In the genomic region with DNA sequence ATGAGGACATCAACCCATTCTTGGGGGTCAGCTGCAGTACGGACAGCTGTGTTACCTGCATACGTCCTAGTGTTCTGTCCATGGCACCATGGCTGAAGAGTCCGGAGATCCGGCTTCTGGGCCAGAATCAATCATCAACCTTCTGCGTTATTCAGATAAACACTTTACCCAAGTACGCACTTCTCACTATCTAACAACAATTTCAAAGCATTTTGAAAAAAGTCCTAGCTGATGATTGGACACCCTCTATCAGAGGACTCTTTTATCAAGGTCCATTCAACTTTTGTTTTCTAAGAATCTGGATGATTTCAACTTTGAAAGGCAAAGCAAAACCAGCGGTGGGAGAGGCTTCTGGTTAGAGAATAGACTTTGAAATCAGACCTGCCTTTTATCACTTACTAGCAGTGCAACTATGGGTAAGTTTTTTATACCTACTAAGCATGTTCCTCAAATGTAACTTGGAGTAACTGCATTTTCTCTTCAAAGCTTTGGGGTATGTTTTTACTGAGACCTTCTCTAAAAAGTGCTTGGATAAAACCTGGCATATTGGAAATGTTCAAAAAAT, we compare ENCODE assay signal across 22 cellular contexts.
"Had no signal": no experiment of that assay in that cellular context is flagged by ENCODE, and none has a peak within 500 bp of the region (broad histone marks: within the 10 kb centered on the region; RNA-seq: fewer than 3 reads in every experiment).

No MANE protein-coding gene starts in this region.

- H3K4me3 ChIP-seq: left ventricle myocardium inferior, lung, mucosa of descending colon, ovary, right atrium auricular region, right lobe of liver, smooth muscle cell, tibial nerve, upper lobe of left lung, vagina had no signal

- H3K27ac ChIP-seq: left ventricle myocardium inferior, ovary, right atrium auricular region, right lobe of liver, tibial nerve, upper lobe of left lung, vagina had no signal

- ATAC-seq: mucosa of descending colon; naive thymus-derived CD4-positive, alpha-beta T cell; natural killer cell treated with Interleukin-12 subunit alpha and Interleukin-12 subunit beta and Interleukin-15 and Interleukin-18, amount 100 ng/mL, for 72 hours; right lobe of liver; stimulated activated memory B cell treated with anti-CD40 and anti-IgM and Interleukin-4, amounts not matched to agents 10 μg/mL and 1 μg/mL and 100 μg/mL, for 72 hours; stimulated activated naive CD8-positive, alpha-beta T cell treated with anti-CD3 and anti-CD28 coated beads, Interleukin-15, amount 100 ng/mL, for 72 hours had no signal

- H3K9me3 ChIP-seq: left ventricle myocardium inferior, mucosa of descending colon, ovary, right atrium auricular region, right lobe of liver, tibial nerve, upper lobe of left lung, vagina had no signal

- DNase-seq: islet precursor cell; left ventricle myocardium inferior; midbrain; mucosa of descending colon; naive thymus-derived CD4-positive, alpha-beta T cell; ovary; right lobe of liver; stimulated activated CD4-positive, alpha-beta T cell treated with anti-CD3 and anti-CD28 coated beads, Interleukin-1b, Interleukin-23, amount 100 ng/mL, for 48 hours; stimulated activated CD4-positive, alpha-beta T cell treated with anti-CD3 and anti-CD28 coated beads, Interleukin-2, amount 100 ng/mL, for 48 hours; stimulated activated CD4-positive, alpha-beta T cell treated with anti-CD3 and anti-CD28 coated beads, Interleukin-4, amount 100 ng/mL, for 4 hours; stimulated activated CD8-positive, alpha-beta memory T cell treated with anti-CD3 and anti-CD28 coated beads, Interleukin-4, amount 100 ng/mL, for 48 hours; stimulated activated naive CD4-positive, alpha-beta T cell treated with Interleukin-2 at 50 U/mL for 16 hours; stimulated activated naive CD8-positive, alpha-beta T cell treated with anti-CD3 and anti-CD28 coated beads, Interleukin-15, amount 100 ng/mL, for 72 hours; substantia nigra; upper lobe of left lung had no signal

- H3K4me1 ChIP-seq: left ventricle myocardium inferior, right atrium auricular region, right lobe of liver, tibial nerve, upper lobe of left lung, vagina had no signal

- H3K4me2 ChIP-seq: smooth muscle cell had no signal

- H3K36me3 ChIP-seq: left ventricle myocardium inferior, ovary, right atrium auricular region, right lobe of liver, tibial nerve, upper lobe of left lung, vagina had no signal

- H3K27me3 ChIP-seq: ovary, right atrium auricular region, right lobe of liver, tibial nerve, upper lobe of left lung, vagina had no signal
